Comparison of ENCODE assay signal across 1 cellular context in the genomic region with DNA sequence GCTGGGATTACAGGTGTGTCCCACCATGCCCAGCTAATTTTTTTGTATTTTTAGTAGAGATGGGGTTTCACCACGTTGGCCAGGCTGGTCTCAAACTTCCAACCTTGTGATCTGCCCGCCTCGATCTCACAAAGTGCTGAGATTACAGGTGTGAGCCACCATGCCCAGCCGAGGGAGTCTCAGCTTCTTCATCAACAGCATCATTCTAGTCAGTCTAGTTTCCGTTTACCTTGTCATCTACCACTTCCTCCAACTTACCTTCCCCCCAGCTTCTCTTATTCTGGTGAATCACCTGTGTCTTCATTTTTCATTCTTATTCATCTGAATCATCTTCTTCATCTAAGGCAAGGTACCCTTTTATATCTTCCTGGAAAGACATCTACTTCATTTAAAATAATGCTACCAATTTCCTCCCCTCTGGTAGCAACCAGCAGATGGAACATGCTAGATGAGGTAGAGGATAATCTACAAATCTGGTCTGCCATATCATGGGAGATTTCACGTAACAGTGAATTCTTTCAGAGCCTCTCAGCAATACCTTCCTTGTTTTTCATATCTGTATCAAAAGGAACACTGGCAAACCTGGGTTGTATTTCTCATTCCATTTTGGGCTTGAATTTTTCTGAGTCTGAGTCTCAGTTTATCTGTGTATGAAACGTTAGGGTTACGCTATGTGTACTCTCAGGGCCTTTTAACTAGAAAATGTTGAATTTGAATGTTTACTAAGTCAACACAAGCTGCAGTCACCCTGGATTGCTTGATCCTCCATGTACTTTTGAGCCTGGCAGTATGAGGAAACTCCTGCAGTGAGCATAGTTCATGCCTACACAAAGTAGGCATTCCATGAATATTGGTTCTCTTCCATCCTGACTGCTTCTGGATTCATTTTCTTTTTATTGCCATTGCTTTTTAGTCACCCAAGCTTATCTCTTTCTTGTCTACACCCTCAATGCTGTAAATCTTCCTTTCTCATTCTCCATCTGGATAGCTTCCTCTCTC.
TF ChIP-seq lines count a peak whose summit lies in the region.

No MANE protein-coding gene starts in this region.

TF ChIP-seq in HepG2, 621 proteins besides CTCF, POLR2A, EP300 and RAD21 (continued from another document and continues in another):
- TF ChIP-seq, protein P1, sequence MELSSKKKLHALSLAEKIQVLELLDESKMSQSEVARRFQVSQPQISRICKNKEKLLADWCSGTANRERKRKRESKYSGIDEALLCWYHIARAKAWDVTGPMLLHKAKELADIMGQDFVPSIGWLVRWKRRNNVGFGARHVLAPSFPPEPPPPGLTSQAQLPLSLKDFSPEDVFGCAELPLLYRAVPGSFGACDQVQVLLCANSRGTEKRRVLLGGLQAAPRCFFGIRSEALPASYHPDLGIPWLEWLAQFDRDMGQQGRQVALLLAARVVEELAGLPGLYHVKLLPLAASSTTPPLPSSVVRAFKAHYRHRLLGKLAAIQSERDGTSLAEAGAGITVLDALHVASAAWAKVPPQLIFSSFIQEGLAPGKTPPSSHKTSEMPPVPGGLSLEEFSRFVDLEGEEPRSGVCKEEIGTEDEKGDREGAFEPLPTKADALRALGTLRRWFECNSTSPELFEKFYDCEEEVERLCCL (CRISPR knock-in tag; IDR thresholded peaks at IDR 0.05; ENCODE audit: borderline replicate concordance) = no peak
- TF ChIP-seq RORA (CRISPR knock-in tag; IDR thresholded peaks at IDR 0.05) = no peak
- TF ChIP-seq GPN1 (CRISPR knock-in tag; IDR thresholded peaks at IDR 0.05; ENCODE audit: borderline replicate concordance) = no peak
- TF ChIP-seq NONO (IDR thresholded peaks at IDR 0.05) = no peak
- TF ChIP-seq NONO (CRISPR knock-in tag; conservative IDR thresholded peaks at IDR 0.05) = peak; percentile 76; the same call in 1 of the 2 replicates
- TF ChIP-seq RNF2 (conservative IDR thresholded peaks at IDR 0.05; ENCODE audit: low read depth) = no peak
- no peak for TF ChIP-seq HOXD1 (CRISPR knock-in tag; IDR thresholded peaks at IDR 0.05)
- TF ChIP-seq, protein P2, sequence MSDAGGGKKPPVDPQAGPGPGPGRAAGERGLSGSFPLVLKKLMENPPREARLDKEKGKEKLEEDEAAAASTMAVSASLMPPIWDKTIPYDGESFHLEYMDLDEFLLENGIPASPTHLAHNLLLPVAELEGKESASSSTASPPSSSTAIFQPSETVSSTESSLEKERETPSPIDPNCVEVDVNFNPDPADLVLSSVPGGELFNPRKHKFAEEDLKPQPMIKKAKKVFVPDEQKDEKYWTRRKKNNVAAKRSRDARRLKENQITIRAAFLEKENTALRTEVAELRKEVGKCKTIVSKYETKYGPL (CRISPR knock-in tag; IDR thresholded peaks at IDR 0.05) = no peak
- no peak for TF ChIP-seq ZNF318 (CRISPR knock-in tag; IDR thresholded peaks at IDR 0.05)
- TF ChIP-seq FIP1L1 (IDR thresholded peaks at IDR 0.05; ENCODE audit: borderline replicate concordance, insufficient read depth, low read depth, low read length) = no peak
- no peak for TF ChIP-seq SP1 (IDR thresholded peaks at IDR 0.05)
- TF ChIP-seq SP1 (CRISPR knock-in tag; IDR thresholded peaks at IDR 0.05) = no peak
- TF ChIP-seq MAX (IDR thresholded peaks at IDR 0.05) = peak; percentile 57
- no peak for TF ChIP-seq ZNF543 (CRISPR knock-in tag; IDR thresholded peaks at IDR 0.05)
- no peak for TF ChIP-seq RARG (CRISPR knock-in tag; IDR thresholded peaks at IDR 0.05; ENCODE audit: low read depth)
- no peak for TF ChIP-seq MAFK (conservative IDR thresholded peaks at IDR 0.05 in 1 of 2, IDR thresholded peaks at IDR 0.05 in 1 of 2; ENCODE audit: low read length in 2 of 2)
- TF ChIP-seq RFXANK (CRISPR knock-in tag; IDR thresholded peaks at IDR 0.05) = no peak
- TF ChIP-seq MTF1 (CRISPR knock-in tag; IDR thresholded peaks at IDR 0.05) = no peak
- no peak for TF ChIP-seq ZBTB44 (CRISPR knock-in tag; IDR thresholded peaks at IDR 0.05)
- no peak for TF ChIP-seq ZNF224 (CRISPR knock-in tag; IDR thresholded peaks at IDR 0.05)
- TF ChIP-seq, protein P3, sequence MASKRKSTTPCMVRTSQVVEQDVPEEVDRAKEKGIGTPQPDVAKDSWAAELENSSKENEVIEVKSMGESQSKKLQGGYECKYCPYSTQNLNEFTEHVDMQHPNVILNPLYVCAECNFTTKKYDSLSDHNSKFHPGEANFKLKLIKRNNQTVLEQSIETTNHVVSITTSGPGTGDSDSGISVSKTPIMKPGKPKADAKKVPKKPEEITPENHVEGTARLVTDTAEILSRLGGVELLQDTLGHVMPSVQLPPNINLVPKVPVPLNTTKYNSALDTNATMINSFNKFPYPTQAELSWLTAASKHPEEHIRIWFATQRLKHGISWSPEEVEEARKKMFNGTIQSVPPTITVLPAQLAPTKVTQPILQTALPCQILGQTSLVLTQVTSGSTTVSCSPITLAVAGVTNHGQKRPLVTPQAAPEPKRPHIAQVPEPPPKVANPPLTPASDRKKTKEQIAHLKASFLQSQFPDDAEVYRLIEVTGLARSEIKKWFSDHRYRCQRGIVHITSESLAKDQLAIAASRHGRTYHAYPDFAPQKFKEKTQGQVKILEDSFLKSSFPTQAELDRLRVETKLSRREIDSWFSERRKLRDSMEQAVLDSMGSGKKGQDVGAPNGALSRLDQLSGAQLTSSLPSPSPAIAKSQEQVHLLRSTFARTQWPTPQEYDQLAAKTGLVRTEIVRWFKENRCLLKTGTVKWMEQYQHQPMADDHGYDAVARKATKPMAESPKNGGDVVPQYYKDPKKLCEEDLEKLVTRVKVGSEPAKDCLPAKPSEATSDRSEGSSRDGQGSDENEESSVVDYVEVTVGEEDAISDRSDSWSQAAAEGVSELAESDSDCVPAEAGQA (IDR thresholded peaks at IDR 0.05; ENCODE audit: low read depth) = 0 out of 2 replicates have a peak, but pooled peaks have one; percentile 24
- TF ChIP-seq, protein P3 (CRISPR knock-in tag; IDR thresholded peaks at IDR 0.05; ENCODE audit: borderline replicate concordance) = peak; percentile 56; the same call in 1 of the 2 replicates
- TF ChIP-seq KDM6A (CRISPR knock-in tag; IDR thresholded peaks at IDR 0.05; ENCODE audit: low read depth) = peak; percentile 82
- peak; percentile 77; the same call in 1 of the 2 replicates for TF ChIP-seq REPIN1 (CRISPR knock-in tag; IDR thresholded peaks at IDR 0.05; ENCODE audit: borderline replicate concordance, low read depth)
- TF ChIP-seq, protein P4, sequence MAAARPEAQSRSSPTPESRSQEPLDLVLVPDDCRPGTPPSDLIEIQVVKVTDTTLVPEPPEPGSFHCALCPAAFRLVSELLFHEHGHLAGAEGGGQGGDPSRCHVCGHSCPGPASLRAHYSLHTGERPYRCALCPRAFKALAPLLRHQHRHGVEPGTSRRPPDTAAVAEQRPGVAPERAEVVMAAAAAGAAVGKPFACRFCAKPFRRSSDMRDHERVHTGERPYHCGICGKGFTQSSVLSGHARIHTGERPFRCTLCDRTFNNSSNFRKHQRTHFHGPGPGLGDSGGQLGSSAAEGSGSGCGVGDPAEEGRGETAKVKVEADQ (CRISPR knock-in tag; IDR thresholded peaks at IDR 0.05; ENCODE audit: borderline replicate concordance) = no peak
- no peak for TF ChIP-seq ZMAT3 (CRISPR knock-in tag; conservative IDR thresholded peaks at IDR 0.05)
- no peak for TF ChIP-seq U2AF1 (optimal IDR thresholded peaks at IDR 0.05; ENCODE audit: low read depth, low read length)
- no peak; the same call in 1 of the 2 replicates for TF ChIP-seq DR1 (CRISPR knock-in tag; IDR thresholded peaks at IDR 0.05)
- TF ChIP-seq ZNF616 (CRISPR knock-in tag; IDR thresholded peaks at IDR 0.05; ENCODE audit: low read depth) = no peak
- TF ChIP-seq, protein P5, sequence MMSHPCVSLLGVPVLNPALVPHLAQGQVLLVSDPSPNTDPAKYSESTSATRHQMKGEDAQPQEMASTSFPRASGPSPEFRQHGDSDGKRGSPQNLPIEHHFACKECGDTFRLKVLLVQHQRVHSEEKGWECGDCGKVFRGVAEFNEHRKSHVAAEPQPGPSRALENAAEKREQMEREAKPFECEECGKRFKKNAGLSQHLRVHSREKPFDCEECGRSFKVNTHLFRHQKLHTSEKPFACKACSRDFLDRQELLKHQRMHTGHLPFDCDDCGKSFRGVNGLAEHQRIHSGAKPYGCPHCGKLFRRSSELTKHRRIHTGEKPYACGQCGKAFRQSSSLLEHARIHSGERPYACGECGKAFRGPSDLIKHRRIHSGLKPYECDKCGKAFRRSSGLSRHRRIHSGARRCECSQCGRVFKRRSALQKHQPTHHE (CRISPR knock-in tag; IDR thresholded peaks at IDR 0.05; ENCODE audit: borderline replicate concordance) = no peak
- TF ChIP-seq PTBP1 (IDR thresholded peaks at IDR 0.05; ENCODE audit: low read depth, low read length, poor library complexity, severe bottlenecking) = no peak
- peak; percentile 90 for TF ChIP-seq NR2F2 (IDR thresholded peaks at IDR 0.05; ENCODE audit: borderline replicate concordance, low read depth)
- no peak for TF ChIP-seq HIVEP1 (CRISPR knock-in tag; IDR thresholded peaks at IDR 0.05)
- TF ChIP-seq SUZ12 (IDR thresholded peaks at IDR 0.05; ENCODE audit: low read depth, low read length) = no peak
- peak; percentile 96 for TF ChIP-seq FOXJ3 (CRISPR knock-in tag; IDR thresholded peaks at IDR 0.05; ENCODE audit: borderline replicate concordance)
- TF ChIP-seq ZNF564 (CRISPR knock-in tag; IDR thresholded peaks at IDR 0.05) = no peak
